In the genomic region with DNA sequence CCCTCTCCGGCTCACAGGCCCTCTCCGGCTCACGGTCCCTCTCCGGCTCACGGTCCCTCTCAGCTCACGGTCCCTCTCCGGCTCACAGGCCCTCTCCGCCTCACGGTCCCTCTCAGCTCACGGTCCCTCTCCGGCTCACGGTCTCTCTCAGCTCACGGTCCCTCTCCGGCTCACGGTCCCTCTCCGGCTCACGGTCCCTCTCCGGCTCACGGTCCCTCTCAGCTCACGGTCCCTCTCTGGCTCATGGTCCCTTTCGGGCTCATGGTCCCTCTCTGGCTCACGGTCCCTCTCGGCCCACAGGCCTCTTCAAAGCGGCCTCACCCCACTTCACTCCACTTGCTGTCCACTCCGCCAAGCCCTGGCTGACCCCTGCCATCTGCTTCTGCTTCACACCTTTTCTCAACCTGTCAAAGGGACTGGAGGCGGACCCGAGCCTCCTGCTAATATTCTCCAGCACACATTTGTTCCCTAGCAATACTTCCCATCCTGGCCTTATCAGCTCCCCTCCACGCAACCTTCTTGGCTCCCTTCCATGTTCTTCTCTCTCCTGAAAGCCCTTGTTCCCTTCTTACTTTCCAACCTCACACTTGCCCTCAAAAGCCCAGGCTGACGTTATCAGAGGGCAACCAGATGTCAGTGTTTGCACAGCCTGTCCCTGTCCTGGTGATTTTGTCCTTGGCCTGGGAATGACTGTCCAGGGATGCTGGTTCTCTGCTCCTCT, we compare ENCODE assay signal across 18 cellular contexts.
DNase-seq lines count a peak whose midpoint lies in the region; ATAC-seq, FAIRE-seq and TF ChIP-seq lines count a peak whose summit lies in the region.
"Had no signal": no experiment of that assay in that cellular context is flagged by ENCODE, and none has a peak within 500 bp of the region (broad histone marks: within the 10 kb centered on the region; RNA-seq: fewer than 3 reads in every experiment).

No MANE protein-coding gene starts in this region.

- TF ChIP-seq EP300 in K562 (IDR thresholded peaks at IDR 0.05; ENCODE audit: low read length), result peak; percentile 89

- TF ChIP-seq POLR2A in K562 (conservative IDR thresholded peaks at IDR 0.05), result no peak
- no peak for TF ChIP-seq POLR2A in testis (IDR thresholded peaks at IDR 0.05)
- TF ChIP-seq POLR2A in thyroid gland (IDR thresholded peaks at IDR 0.05), result no peak

- in situ Hi-C loops in K562 (cut with MboI), result no loop called here

- H3K9me3 ChIP-seq in K562 (replicated peaks; ENCODE audit: control insufficient read depth, insufficient read depth, low read depth, low read length) (no peaks in the 10 kb centered on the region), testis (no peaks in the 10 kb centered on the region), lower lobe of right lung (no peaks in the 10 kb centered on the region), thyroid gland (no peaks in the 10 kb centered on the region)
- H3K9me3 ChIP-seq: A549, mucosa of descending colon, pancreas, stomach had no signal

- H3K4me1 ChIP-seq in K562 (replicated peaks in 1 of 2; ENCODE audit: control insufficient read depth in 2 of 2, insufficient read depth in 2 of 2, low read length in 2 of 2) (peaks cover 20 to 39% of the 10 kb centered on the region in 2 experiments; a peak in 4 of 5 replicates), testis (peaks cover 24% of the 10 kb centered on the region), lower lobe of right lung (no peaks in the 10 kb centered on the region), thyroid gland (no peaks in the 10 kb centered on the region)
- H3K4me1 ChIP-seq: A549, pancreas had no signal

- intact Hi-C loops in K562 (cut with micrococcal nuclease), result no loop called here
- intact Hi-C loops in left ventricle myocardium superior (cut with micrococcal nuclease), result no loop called here
- intact Hi-C loops in testis (cut with DNase I; ENCODE audit: low total_unique reads), result no loop called here
- intact Hi-C loops in lower lobe of right lung (cut with DNase I), result no loop called here
- intact Hi-C loops in thyroid gland (cut with DNase I), result no loop called here

- no peak overlapping the region for H2AFZ ChIP-seq in K562 (ENCODE audit: low read depth, low read length)

- H3K27me3 ChIP-seq in K562 (ENCODE audit: control insufficient read depth in 2 of 2, insufficient read depth in 2 of 2, low read length in 2 of 2) (no peaks in the 10 kb centered on the region), testis (no peaks in the 10 kb centered on the region), lower lobe of right lung (ENCODE audit: low read depth) (no peaks in the 10 kb centered on the region), thyroid gland (no peaks in the 10 kb centered on the region)
- H3K27me3 ChIP-seq: pancreas, stomach had no signal

- POLR2A ChIA-PET in K562 (lab: Yijun Ruan, JAX), result interaction anchor here (0.6 to 1.6 kb wide), 5 partner anchors 14 to 176 kb away, joined by 3 to 6 read pairs (median 3); no protein-coding TSS in a partner anchor

- 0 out of 4 replicates have a peak overlapping the region, but pooled peaks of 1 of the 2 experiments have one; percentile 14 for H3K9ac ChIP-seq in K562 (ENCODE audit: insufficient read depth in 1 of 2, low read depth in 2 of 2, low read length in 2 of 2)

- TF ChIP-seq CTCF in K562 (IDR thresholded peaks at IDR 0.05 in 2 of 3, conservative IDR thresholded peaks at IDR 0.05 in 1 of 3; ENCODE audit: insufficient read depth in 2 of 3, low read depth in 1 of 3, low read length in 3 of 3), result no peak
- no peak for TF ChIP-seq CTCF in testis (IDR thresholded peaks at IDR 0.05)
- TF ChIP-seq CTCF in lower lobe of right lung (IDR thresholded peaks at IDR 0.05), result no peak
- no peak for TF ChIP-seq CTCF in thyroid gland (IDR thresholded peaks at IDR 0.05)

- H3K9me1 ChIP-seq in K562 (ENCODE audit: control insufficient read depth, insufficient read depth, low read length), result no peaks in the 10 kb centered on the region

- H4K20me1 ChIP-seq in K562 (replicated peaks; ENCODE audit: control insufficient read depth, insufficient read depth, low read length), result peaks cover 11% of the 10 kb centered on the region; the same call in 1 of the 2 replicates

- peak; percentile 99 for FAIRE-seq in K562 (lab: Jason Lieb, UNC)
- FAIRE-seq: A549, GM12892, pancreas had no signal

- H3K27ac ChIP-seq in K562 (ENCODE audit: extremely low read depth, low read depth, low read length) (no peak overlapping the region; the same call in 1 of the 3 replicates), testis (peak overlapping the region; percentile 2 to 43), lower lobe of right lung (no peak overlapping the region), thyroid gland (no peak overlapping the region)
- H3K27ac ChIP-seq: A549, epithelial cell of prostate, pancreas had no signal

- H3K4me2 ChIP-seq in K562 (ENCODE audit: insufficient read depth, low read length), result no peak overlapping the region; the same call in 1 of the 2 replicates
- H3K4me2 ChIP-seq: A549 had no signal

- CTCF ChIA-PET in K562 (lab: Yijun Ruan, JAX; ENCODE audit: low intra/inter-chr PET ratio), result interaction anchor here (0.6 to 0.7 kb wide), 2 partner anchors 25 to 711 kb away, joined by 3 read pairs; no protein-coding TSS in a partner anchor

- peak; percentile 85 for ATAC-seq in K562
- ATAC-seq in left ventricle myocardium superior, result peak; percentile 55
- no peak for ATAC-seq in lower lobe of right lung
- no peak for ATAC-seq in HG03159 (IDR thresholded peaks at IDR 0.05; ENCODE audit: unreplicated experiment)
- ATAC-seq: A549, mucosa of descending colon had no signal

- H3K36me3 ChIP-seq in K562 (ENCODE audit: control insufficient read depth, insufficient read depth, low read length), result peaks cover 22% of the 10 kb centered on the region; the same call in 2 of the 3 replicates
- no peaks in the 10 kb centered on the region for H3K36me3 ChIP-seq in testis (ENCODE audit: low read depth, missing control alignments)
- H3K36me3 ChIP-seq in lower lobe of right lung, result peaks cover 17% of the 10 kb centered on the region
- peaks cover 0 to 3% of the 10 kb centered on the region in 2 donors for H3K36me3 ChIP-seq in thyroid gland

- no peak overlapping the region for H3K4me3 ChIP-seq in K562
- H3K4me3 ChIP-seq in testis, result no peak overlapping the region
- H3K4me3 ChIP-seq in lower lobe of right lung, result no peak overlapping the region
- H3K4me3 ChIP-seq in thyroid gland (replicated peaks in 1 of 3), result no peak overlapping the region
- H3K4me3 ChIP-seq: A549, mucosa of descending colon, pancreas, stomach had no signal

- H3K79me2 ChIP-seq in K562 (ENCODE audit: control insufficient read depth, insufficient read depth, low read length), result no peaks in the 10 kb centered on the region

- peak; percentile 38 for DNase-seq in NCI-H2171 treated with DMSO at 0.1 percent for 48 hours (lab: John Stamatoyannopoulos, UW)
- no peak for DNase-seq in NCI-H2171 (lab: John Stamatoyannopoulos, UW)
- peak; percentile 78 to 91 (median 80) for DNase-seq in K562 (ENCODE audit: extremely low read depth in 1 of 4, low spot score in 3 of 4)
- no peak for DNase-seq in left ventricle myocardium superior
- DNase-seq in testis, result peak; percentile 71
- no peak for DNase-seq in lower lobe of right lung
- no peak for DNase-seq in thyroid gland
- DNase-seq: activated naive CD8-positive, alpha-beta T cell treated with anti-CD3 and anti-CD28 coated beads for 36 hours; Karpas-422; mucosa of descending colon; NCI-H1930; stomach; T-helper 2 cell had no signal

- 29% methylated on average over 14 of the region's 29 CpGs for WGBS in K562 (ENCODE audit: insufficient coverage, low coverage, missing lambda C conversion rate)
- WGBS in testis, 2 donors, result 70 to 84% methylated on average over 29 of the region's 29 CpGs
- 92 to 94% methylated on average over 29 of the region's 29 CpGs for WGBS in thyroid gland, 2 donors

- TF ChIP-seq RAD21 in K562 (CRISPR knock-in tag; conservative IDR thresholded peaks at IDR 0.05 in 1 of 2, IDR thresholded peaks at IDR 0.05 in 1 of 2), result 0 out of 4 replicates have a peak, but pooled peaks have one; percentile 8 to 19

- BruUV-seq in K562 (replicated peaks; lab: Mats Ljungman, UMichigan), result no TSS peak

TF ChIP-seq in K562, 482 proteins besides CTCF, POLR2A, EP300 and RAD21 (continues in another document):
- TF ChIP-seq, protein P1, sequence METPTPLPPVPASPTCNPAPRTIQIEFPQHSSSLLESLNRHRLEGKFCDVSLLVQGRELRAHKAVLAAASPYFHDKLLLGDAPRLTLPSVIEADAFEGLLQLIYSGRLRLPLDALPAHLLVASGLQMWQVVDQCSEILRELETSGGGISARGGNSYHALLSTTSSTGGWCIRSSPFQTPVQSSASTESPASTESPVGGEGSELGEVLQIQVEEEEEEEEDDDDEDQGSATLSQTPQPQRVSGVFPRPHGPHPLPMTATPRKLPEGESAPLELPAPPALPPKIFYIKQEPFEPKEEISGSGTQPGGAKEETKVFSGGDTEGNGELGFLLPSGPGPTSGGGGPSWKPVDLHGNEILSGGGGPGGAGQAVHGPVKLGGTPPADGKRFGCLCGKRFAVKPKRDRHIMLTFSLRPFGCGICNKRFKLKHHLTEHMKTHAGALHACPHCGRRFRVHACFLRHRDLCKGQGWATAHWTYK (CRISPR knock-in tag; IDR thresholded peaks at IDR 0.05), result no peak
- no peak for TF ChIP-seq MCM7 (IDR thresholded peaks at IDR 0.05)
- TF ChIP-seq JUNB (CRISPR knock-in tag; conservative IDR thresholded peaks at IDR 0.05), result no peak
- no peak for TF ChIP-seq HOXB6 (CRISPR knock-in tag; IDR thresholded peaks at IDR 0.05; ENCODE audit: borderline replicate concordance)
- TF ChIP-seq CBFB (CRISPR knock-in tag; IDR thresholded peaks at IDR 0.05), result no peak
- TF ChIP-seq ZNF57 (CRISPR knock-in tag; IDR thresholded peaks at IDR 0.05), result no peak
- no peak for TF ChIP-seq RFX5 (IDR thresholded peaks at IDR 0.05; ENCODE audit: low read depth, low read length)
- TF ChIP-seq, protein P2, sequence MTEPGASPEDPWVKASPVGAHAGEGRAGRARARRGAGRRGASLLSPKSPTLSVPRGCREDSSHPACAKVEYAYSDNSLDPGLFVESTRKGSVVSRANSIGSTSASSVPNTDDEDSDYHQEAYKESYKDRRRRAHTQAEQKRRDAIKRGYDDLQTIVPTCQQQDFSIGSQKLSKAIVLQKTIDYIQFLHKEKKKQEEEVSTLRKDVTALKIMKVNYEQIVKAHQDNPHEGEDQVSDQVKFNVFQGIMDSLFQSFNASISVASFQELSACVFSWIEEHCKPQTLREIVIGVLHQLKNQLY (CRISPR knock-in tag; conservative IDR thresholded peaks at IDR 0.05), result no peak
- TF ChIP-seq HMGN3 (IDR thresholded peaks at IDR 0.05; ENCODE audit: borderline replicate concordance, extremely low read depth, insufficient read length, low read depth, low read length), result no peak
- TF ChIP-seq ZNF224 (CRISPR knock-in tag; IDR thresholded peaks at IDR 0.05), result no peak
- TF ChIP-seq BCOR (IDR thresholded peaks at IDR 0.05), result peak; percentile 79; the same call in 1 of the 2 replicates
- TF ChIP-seq ZNF584 (CRISPR knock-in tag; IDR thresholded peaks at IDR 0.05; ENCODE audit: low read depth), result peak; percentile 67; the same call in 1 of the 2 replicates

Comparison
In these comparisons a context has a peak if more than half of its experiments do, and no peak if none do; other contexts are left out.
1. DNase-seq: peak in NCI-H2171 treated with DMSO at 0.1 percent for 48 hours (single experiment), K562 (4 of 4) and testis (single experiment); none in NCI-H2171 (single experiment), left ventricle myocardium superior (single experiment), lower lobe of right lung (single experiment) and thyroid gland (0 of 2).
2. ATAC-seq: peak in K562 (single experiment) and left ventricle myocardium superior (single experiment); none in lower lobe of right lung (0 of 2) and HG03159 (single experiment).
3. H3K27ac ChIP-seq: peak in testis (2 of 2); none in K562 (single experiment), lower lobe of right lung (single experiment) and thyroid gland (0 of 3).